ENCODE assay signal across 1 cellular context in the genomic region with DNA sequence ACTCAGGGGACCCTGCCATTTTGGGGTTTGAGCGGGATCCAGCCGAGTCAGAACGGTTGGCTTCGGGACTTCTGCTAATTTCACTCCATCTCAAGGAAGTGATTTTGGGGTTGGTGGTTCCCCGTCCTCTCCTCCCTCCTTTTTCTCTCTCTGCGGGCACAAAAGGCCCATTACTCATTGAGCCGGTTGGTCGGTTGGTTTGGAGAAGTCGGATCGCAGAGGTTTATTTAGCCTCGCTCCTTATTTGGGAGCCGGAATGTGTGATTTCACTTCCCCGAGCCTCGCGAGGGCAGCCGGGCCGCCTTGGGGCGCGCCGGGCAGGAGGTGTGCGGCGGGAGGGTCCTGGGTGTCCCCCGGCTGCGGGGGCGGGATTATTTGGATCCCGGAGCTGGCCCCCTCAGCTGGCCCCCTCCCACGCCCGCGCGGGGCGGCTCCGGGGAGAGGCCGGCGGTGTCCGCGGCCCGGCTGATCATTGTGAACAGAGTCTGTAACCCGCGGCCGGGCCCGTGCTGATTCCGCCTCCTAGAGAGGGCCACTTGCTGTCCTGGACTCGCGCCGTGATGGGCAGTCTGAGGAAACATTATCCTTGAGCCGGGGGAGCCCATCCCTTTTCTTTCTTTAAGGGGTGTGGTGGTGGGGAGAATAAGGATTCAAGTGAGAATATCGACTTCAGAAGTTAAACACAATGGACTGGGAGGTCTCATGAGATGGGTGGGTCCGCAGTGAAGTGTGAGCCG.
TF ChIP-seq lines count a peak whose summit lies in the region.

No MANE protein-coding gene starts in this region.

TF ChIP-seq in HepG2, 621 proteins besides CTCF, POLR2A, EP300 and RAD21 (continued from another document and continues in another):
- TF ChIP-seq, protein P1, sequence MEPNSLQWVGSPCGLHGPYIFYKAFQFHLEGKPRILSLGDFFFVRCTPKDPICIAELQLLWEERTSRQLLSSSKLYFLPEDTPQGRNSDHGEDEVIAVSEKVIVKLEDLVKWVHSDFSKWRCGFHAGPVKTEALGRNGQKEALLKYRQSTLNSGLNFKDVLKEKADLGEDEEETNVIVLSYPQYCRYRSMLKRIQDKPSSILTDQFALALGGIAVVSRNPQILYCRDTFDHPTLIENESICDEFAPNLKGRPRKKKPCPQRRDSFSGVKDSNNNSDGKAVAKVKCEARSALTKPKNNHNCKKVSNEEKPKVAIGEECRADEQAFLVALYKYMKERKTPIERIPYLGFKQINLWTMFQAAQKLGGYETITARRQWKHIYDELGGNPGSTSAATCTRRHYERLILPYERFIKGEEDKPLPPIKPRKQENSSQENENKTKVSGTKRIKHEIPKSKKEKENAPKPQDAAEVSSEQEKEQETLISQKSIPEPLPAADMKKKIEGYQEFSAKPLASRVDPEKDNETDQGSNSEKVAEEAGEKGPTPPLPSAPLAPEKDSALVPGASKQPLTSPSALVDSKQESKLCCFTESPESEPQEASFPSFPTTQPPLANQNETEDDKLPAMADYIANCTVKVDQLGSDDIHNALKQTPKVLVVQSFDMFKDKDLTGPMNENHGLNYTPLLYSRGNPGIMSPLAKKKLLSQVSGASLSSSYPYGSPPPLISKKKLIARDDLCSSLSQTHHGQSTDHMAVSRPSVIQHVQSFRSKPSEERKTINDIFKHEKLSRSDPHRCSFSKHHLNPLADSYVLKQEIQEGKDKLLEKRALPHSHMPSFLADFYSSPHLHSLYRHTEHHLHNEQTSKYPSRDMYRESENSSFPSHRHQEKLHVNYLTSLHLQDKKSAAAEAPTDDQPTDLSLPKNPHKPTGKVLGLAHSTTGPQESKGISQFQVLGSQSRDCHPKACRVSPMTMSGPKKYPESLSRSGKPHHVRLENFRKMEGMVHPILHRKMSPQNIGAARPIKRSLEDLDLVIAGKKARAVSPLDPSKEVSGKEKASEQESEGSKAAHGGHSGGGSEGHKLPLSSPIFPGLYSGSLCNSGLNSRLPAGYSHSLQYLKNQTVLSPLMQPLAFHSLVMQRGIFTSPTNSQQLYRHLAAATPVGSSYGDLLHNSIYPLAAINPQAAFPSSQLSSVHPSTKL (CRISPR knock-in tag; IDR thresholded peaks at IDR 0.05) = peak; percentile 27; the same call in 1 of the 2 replicates
- no peak for TF ChIP-seq ZNF619 (CRISPR knock-in tag; IDR thresholded peaks at IDR 0.05)
- TF ChIP-seq KMT2B (CRISPR knock-in tag; IDR thresholded peaks at IDR 0.05) = peak; percentile 39; the same call in 1 of the 2 replicates
- no peak for TF ChIP-seq ZNF776 (CRISPR knock-in tag; IDR thresholded peaks at IDR 0.05)
- TF ChIP-seq PPARG (CRISPR knock-in tag; conservative IDR thresholded peaks at IDR 0.05) = no peak
- TF ChIP-seq, protein P2, sequence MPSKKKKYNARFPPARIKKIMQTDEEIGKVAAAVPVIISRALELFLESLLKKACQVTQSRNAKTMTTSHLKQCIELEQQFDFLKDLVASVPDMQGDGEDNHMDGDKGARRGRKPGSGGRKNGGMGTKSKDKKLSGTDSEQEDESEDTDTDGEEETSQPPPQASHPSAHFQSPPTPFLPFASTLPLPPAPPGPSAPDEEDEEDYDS (CRISPR knock-in tag; IDR thresholded peaks at IDR 0.05) = no peak
- TF ChIP-seq GATA4 (IDR thresholded peaks at IDR 0.05; ENCODE audit: borderline replicate concordance, low read depth) = no peak
- no peak; the same call in 1 of the 2 replicates for TF ChIP-seq POLR2G (IDR thresholded peaks at IDR 0.05; ENCODE audit: low read depth, low read length)
- TF ChIP-seq HDAC1 (CRISPR knock-in tag; IDR thresholded peaks at IDR 0.05) = peak; percentile 52
- TF ChIP-seq, protein P3, sequence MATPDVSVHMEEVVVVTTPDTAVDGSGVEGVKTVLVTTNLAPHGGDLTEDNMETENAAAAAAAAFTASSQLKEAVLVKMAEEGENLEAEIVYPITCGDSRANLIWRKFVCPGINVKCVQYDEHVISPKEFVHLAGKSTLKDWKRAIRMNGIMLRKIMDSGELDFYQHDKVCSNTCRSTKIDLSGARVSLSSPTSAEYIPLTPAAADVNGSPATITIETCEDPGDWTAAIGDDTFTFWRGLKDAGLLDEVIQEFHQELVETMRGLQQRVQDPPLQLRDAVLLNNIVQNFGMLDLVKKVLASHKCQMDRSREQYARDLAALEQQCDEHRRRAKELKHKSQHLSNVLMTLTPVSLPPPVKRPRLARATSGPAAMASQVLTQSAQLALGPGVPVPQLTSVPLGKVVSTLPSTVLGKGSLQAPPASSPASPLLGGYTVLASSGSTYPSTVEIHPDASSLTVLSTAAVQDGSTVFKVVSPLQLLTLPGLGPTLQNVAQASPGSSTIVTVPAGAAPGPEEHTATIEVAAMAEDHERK (CRISPR knock-in tag; IDR thresholded peaks at IDR 0.05; ENCODE audit: low read depth) = no peak
- peak; percentile 30; the same call in 1 of the 2 replicates for TF ChIP-seq TAF1 (CRISPR knock-in tag; IDR thresholded peaks at IDR 0.05)
- TF ChIP-seq ZNF251 (CRISPR knock-in tag; IDR thresholded peaks at IDR 0.05) = no peak
- TF ChIP-seq KLF13 (CRISPR knock-in tag; IDR thresholded peaks at IDR 0.05) = no peak
- TF ChIP-seq, protein P4, sequence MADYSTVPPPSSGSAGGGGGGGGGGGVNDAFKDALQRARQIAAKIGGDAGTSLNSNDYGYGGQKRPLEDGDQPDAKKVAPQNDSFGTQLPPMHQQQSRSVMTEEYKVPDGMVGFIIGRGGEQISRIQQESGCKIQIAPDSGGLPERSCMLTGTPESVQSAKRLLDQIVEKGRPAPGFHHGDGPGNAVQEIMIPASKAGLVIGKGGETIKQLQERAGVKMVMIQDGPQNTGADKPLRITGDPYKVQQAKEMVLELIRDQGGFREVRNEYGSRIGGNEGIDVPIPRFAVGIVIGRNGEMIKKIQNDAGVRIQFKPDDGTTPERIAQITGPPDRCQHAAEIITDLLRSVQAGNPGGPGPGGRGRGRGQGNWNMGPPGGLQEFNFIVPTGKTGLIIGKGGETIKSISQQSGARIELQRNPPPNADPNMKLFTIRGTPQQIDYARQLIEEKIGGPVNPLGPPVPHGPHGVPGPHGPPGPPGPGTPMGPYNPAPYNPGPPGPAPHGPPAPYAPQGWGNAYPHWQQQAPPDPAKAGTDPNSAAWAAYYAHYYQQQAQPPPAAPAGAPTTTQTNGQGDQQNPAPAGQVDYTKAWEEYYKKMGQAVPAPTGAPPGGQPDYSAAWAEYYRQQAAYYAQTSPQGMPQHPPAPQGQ (CRISPR knock-in tag; IDR thresholded peaks at IDR 0.05; ENCODE audit: borderline replicate concordance) = no peak
- TF ChIP-seq ZNF205 (CRISPR knock-in tag; IDR thresholded peaks at IDR 0.05) = no peak
- TF ChIP-seq, protein P5, sequence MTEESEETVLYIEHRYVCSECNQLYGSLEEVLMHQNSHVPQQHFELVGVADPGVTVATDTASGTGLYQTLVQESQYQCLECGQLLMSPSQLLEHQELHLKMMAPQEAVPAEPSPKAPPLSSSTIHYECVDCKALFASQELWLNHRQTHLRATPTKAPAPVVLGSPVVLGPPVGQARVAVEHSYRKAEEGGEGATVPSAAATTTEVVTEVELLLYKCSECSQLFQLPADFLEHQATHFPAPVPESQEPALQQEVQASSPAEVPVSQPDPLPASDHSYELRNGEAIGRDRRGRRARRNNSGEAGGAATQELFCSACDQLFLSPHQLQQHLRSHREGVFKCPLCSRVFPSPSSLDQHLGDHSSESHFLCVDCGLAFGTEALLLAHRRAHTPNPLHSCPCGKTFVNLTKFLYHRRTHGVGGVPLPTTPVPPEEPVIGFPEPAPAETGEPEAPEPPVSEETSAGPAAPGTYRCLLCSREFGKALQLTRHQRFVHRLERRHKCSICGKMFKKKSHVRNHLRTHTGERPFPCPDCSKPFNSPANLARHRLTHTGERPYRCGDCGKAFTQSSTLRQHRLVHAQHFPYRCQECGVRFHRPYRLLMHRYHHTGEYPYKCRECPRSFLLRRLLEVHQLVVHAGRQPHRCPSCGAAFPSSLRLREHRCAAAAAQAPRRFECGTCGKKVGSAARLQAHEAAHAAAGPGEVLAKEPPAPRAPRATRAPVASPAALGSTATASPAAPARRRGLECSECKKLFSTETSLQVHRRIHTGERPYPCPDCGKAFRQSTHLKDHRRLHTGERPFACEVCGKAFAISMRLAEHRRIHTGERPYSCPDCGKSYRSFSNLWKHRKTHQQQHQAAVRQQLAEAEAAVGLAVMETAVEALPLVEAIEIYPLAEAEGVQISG (CRISPR knock-in tag; IDR thresholded peaks at IDR 0.05) = no peak
- no peak for TF ChIP-seq ZNF720 (CRISPR knock-in tag; IDR thresholded peaks at IDR 0.05)
- no peak for TF ChIP-seq ZNF160 (CRISPR knock-in tag; IDR thresholded peaks at IDR 0.05)
- TF ChIP-seq ZNF589 (CRISPR knock-in tag; conservative IDR thresholded peaks at IDR 0.05) = no peak
- TF ChIP-seq, protein P6, sequence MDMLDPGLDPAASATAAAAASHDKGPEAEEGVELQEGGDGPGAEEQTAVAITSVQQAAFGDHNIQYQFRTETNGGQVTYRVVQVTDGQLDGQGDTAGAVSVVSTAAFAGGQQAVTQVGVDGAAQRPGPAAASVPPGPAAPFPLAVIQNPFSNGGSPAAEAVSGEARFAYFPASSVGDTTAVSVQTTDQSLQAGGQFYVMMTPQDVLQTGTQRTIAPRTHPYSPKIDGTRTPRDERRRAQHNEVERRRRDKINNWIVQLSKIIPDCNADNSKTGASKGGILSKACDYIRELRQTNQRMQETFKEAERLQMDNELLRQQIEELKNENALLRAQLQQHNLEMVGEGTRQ (IDR thresholded peaks at IDR 0.05; ENCODE audit: low read depth, low read length) = no peak
- TF ChIP-seq, protein P6 (CRISPR knock-in tag; IDR thresholded peaks at IDR 0.05; ENCODE audit: borderline replicate concordance) = peak; percentile 50; the same call in 1 of the 2 replicates
- TF ChIP-seq ZNF326 (CRISPR knock-in tag; IDR thresholded peaks at IDR 0.05; ENCODE audit: borderline replicate concordance) = no peak
- TF ChIP-seq ZNF839 (CRISPR knock-in tag; IDR thresholded peaks at IDR 0.05; ENCODE audit: borderline replicate concordance) = no peak
- TF ChIP-seq ZBTB3 (CRISPR knock-in tag; IDR thresholded peaks at IDR 0.05; ENCODE audit: borderline replicate concordance, low read depth) = no peak
- no peak for TF ChIP-seq MATR3 (CRISPR knock-in tag; IDR thresholded peaks at IDR 0.05)
- no peak for TF ChIP-seq HDAC2 (CRISPR knock-in tag; IDR thresholded peaks at IDR 0.05)
- no peak for TF ChIP-seq CCDC6 (CRISPR knock-in tag; IDR thresholded peaks at IDR 0.05)
- TF ChIP-seq ZNF343 (CRISPR knock-in tag; IDR thresholded peaks at IDR 0.05) = no peak
- peak; percentile 49 for TF ChIP-seq TAF15 (IDR thresholded peaks at IDR 0.05; ENCODE audit: low read depth, low read length, poor library complexity, severe bottlenecking)
- TF ChIP-seq ZEB1 (IDR thresholded peaks at IDR 0.05; ENCODE audit: insufficient replicate concordance, low read depth) = no peak
- no peak for TF ChIP-seq KLF11 (CRISPR knock-in tag; IDR thresholded peaks at IDR 0.05)
- no peak for TF ChIP-seq ZBTB8A (CRISPR knock-in tag; IDR thresholded peaks at IDR 0.05; ENCODE audit: borderline replicate concordance, low read depth)
- no peak for TF ChIP-seq MTA3 (CRISPR knock-in tag; IDR thresholded peaks at IDR 0.05)
- no peak for TF ChIP-seq NAIF1 (CRISPR knock-in tag; IDR thresholded peaks at IDR 0.05; ENCODE audit: borderline replicate concordance)
- TF ChIP-seq ZSCAN29 (CRISPR knock-in tag; conservative IDR thresholded peaks at IDR 0.05) = no peak
- TF ChIP-seq SALL1 (CRISPR knock-in tag; IDR thresholded peaks at IDR 0.05) = no peak
- TF ChIP-seq REL (CRISPR knock-in tag; conservative IDR thresholded peaks at IDR 0.05) = no peak
- no peak for TF ChIP-seq HNF4G (IDR thresholded peaks at IDR 0.05; ENCODE audit: borderline replicate concordance, low read depth, low read length)
- TF ChIP-seq HNF4G (CRISPR knock-in tag; IDR thresholded peaks at IDR 0.05; ENCODE audit: borderline replicate concordance, low read depth) = no peak
- TF ChIP-seq NONO (IDR thresholded peaks at IDR 0.05) = no peak
- TF ChIP-seq NONO (CRISPR knock-in tag; conservative IDR thresholded peaks at IDR 0.05) = no peak; the same call in 1 of the 2 replicates
- TF ChIP-seq, protein P7, sequence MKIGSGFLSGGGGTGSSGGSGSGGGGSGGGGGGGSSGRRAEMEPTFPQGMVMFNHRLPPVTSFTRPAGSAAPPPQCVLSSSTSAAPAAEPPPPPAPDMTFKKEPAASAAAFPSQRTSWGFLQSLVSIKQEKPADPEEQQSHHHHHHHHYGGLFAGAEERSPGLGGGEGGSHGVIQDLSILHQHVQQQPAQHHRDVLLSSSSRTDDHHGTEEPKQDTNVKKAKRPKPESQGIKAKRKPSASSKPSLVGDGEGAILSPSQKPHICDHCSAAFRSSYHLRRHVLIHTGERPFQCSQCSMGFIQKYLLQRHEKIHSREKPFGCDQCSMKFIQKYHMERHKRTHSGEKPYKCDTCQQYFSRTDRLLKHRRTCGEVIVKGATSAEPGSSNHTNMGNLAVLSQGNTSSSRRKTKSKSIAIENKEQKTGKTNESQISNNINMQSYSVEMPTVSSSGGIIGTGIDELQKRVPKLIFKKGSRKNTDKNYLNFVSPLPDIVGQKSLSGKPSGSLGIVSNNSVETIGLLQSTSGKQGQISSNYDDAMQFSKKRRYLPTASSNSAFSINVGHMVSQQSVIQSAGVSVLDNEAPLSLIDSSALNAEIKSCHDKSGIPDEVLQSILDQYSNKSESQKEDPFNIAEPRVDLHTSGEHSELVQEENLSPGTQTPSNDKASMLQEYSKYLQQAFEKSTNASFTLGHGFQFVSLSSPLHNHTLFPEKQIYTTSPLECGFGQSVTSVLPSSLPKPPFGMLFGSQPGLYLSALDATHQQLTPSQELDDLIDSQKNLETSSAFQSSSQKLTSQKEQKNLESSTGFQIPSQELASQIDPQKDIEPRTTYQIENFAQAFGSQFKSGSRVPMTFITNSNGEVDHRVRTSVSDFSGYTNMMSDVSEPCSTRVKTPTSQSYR (CRISPR knock-in tag; IDR thresholded peaks at IDR 0.05; ENCODE audit: borderline replicate concordance) = no peak
- TF ChIP-seq KDM5A (IDR thresholded peaks at IDR 0.05; ENCODE audit: borderline replicate concordance, low read length) = no peak; the same call in 1 of the 2 replicates
- TF ChIP-seq, protein P8, sequence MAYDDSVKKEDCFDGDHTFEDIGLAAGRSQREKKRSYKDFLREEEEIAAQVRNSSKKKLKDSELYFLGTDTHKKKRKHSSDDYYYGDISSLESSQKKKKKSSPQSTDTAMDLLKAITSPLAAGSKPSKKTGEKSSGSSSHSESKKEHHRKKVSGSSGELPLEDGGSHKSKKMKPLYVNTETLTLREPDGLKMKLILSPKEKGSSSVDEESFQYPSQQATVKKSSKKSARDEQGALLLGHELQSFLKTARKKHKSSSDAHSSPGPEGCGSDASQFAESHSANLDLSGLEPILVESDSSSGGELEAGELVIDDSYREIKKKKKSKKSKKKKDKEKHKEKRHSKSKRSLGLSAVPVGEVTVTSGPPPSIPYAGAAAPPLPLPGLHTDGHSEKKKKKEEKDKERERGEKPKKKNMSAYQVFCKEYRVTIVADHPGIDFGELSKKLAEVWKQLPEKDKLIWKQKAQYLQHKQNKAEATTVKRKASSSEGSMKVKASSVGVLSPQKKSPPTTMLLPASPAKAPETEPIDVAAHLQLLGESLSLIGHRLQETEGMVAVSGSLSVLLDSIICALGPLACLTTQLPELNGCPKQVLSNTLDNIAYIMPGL (CRISPR knock-in tag; IDR thresholded peaks at IDR 0.05; ENCODE audit: borderline replicate concordance in 1 of 2, low read depth in 1 of 2) = no peak
- TF ChIP-seq ZNF713 (CRISPR knock-in tag; IDR thresholded peaks at IDR 0.05) = no peak
- TF ChIP-seq ASH2L (IDR thresholded peaks at IDR 0.05; ENCODE audit: insufficient read length, low read depth, low read length) = peak; percentile 74
